In the genomic region with DNA sequence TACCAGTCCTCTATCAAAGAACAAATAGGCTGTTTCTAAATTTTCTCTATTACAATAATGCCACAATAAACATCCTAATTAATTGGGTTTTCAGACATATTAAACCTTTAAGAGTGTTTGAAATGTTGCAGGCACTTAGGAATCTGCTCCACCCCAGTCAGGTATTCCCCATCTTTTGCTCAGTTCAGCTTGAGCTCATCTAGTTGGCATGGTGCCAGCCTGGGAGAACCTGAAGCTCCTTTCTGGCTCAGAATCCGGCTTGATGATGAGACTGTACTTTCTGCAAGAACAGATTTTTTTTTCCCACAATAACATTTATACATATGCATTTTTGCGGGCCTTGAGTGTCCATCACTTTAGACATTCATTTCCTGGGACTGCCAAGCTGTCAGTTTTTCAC, we compare ENCODE assay signal across 18 cellular contexts. TPM values are rescaled to one million over a fixed set of nuclear protein-coding genes. Genes with fewer than 3 reads are reported as not detected.
DNase-seq lines count a peak whose midpoint lies in the region; ATAC-seq, FAIRE-seq and TF ChIP-seq lines count a peak whose summit lies in the region.
"Had no signal": no experiment of that assay in that cellular context is flagged by ENCODE, and none has a peak within 500 bp of the region (broad histone marks: within the 10 kb centered on the region; RNA-seq: fewer than 3 reads in every experiment).

No MANE protein-coding gene starts in this region.

- no peak for FAIRE-seq in bronchial epithelial cell (lab: Jason Lieb, UNC)

- peaks cover 3% of the 10 kb centered on the region for H3K36me3 Mint-ChIP-seq in MCF 10A (ENCODE audit: insufficient read depth, unreplicated experiment)
- H3K36me3 Mint-ChIP-seq in type B pancreatic cell = no peaks in the 10 kb centered on the region
- H3K36me3 Mint-ChIP-seq: WTC11 had no signal

- H3K4me1 Mint-ChIP-seq in MCF 10A (ENCODE audit: insufficient read depth, unreplicated experiment) (peaks cover 14% of the 10 kb centered on the region), type B pancreatic cell (ENCODE audit: unreplicated experiment) (peaks cover 13% of the 10 kb centered on the region)
- H3K4me1 Mint-ChIP-seq: WTC11 had no signal

- H3K27me3 Mint-ChIP-seq in MCF 10A (ENCODE audit: insufficient read depth, unreplicated experiment) (no peaks in the 10 kb centered on the region), type B pancreatic cell (no peaks in the 10 kb centered on the region)
- H3K27me3 Mint-ChIP-seq: activated naive CD8-positive, alpha-beta T cell treated with anti-CD3 and anti-CD28 coated beads, Interleukin-2, amount 50 U/mL, for 24 hours had no signal

- DNase-seq in MCF 10A (ENCODE audit: unreplicated experiment) (peak; percentile 66), breast epithelium (ENCODE audit: low spot score in 2 of 2) (no peak), NCI-H2171 treated with DMSO at 0.1 percent for 48 hours (lab: John Stamatoyannopoulos, UW) (peak; percentile 41), bronchial epithelial cell (ENCODE audit: low read depth) (peak; percentile 84), type B pancreatic cell (ENCODE audit: extremely low spot score, unreplicated experiment) (no peak)
- DNase-seq: activated naive CD8-positive, alpha-beta T cell treated with anti-CD3 and anti-CD28 coated beads, Interleukin-2, amount 50 U/mL, for 24 hours; left ventricle myocardium superior; NCI-H1930; SIG-M5; T-helper 2 cell had no signal

- POLR2A ChIA-PET in MCF 10A (lab: Yijun Ruan, JAX) = interaction anchor here (0.7 to 10.5 kb wide), 6 partner anchors 8 to 284 kb away, joined by 3 to 199 read pairs (median 4); partner anchors contain the start of genes ACAA1, MYD88 and OXSR1

- H3K9me3 Mint-ChIP-seq in MCF 10A (ENCODE audit: unreplicated experiment) (no peaks in the 10 kb centered on the region), type B pancreatic cell (no peaks in the 10 kb centered on the region)
- H3K9me3 Mint-ChIP-seq: activated naive CD8-positive, alpha-beta T cell treated with anti-CD3 and anti-CD28 coated beads, Interleukin-2, amount 50 U/mL, for 24 hours; activated T-helper 1 cell treated with anti-CD3 and anti-CD28 coated beads, Interleukin-12 subunit alpha, Interleukin-12 subunit beta, Interleukin-2, Interleukin-4 antibody, amounts not matched to agents 30 ng/mL and 10 ng/mL and 1 ng/mL, durations not matched to agents 14 hours and 24 hours and 36 hours; WTC11 had no signal

- TF ChIP-seq CTCF in MCF 10A (IDR thresholded peaks at IDR 0.05; ENCODE audit: unreplicated experiment) (no peak), breast epithelium (IDR thresholded peaks at IDR 0.05) (no peak), bronchial epithelial cell (IDR thresholded peaks at IDR 0.05; ENCODE audit: insufficient read depth, low read length, severe bottlenecking) (no peak), type B pancreatic cell (conservative IDR thresholded peaks at IDR 0.05) (no peak)

- CTCF ChIA-PET in MCF 10A (lab: Yijun Ruan, JAX) = interaction anchor here (0.6 to 1.7 kb wide), 8 partner anchors 13 to 1006 kb away, joined by 3 to 5 read pairs (median 3); partner anchors contain the start of gene ACAA1

- ATAC-seq in HG03469 (IDR thresholded peaks at IDR 0.05; ENCODE audit: unreplicated experiment) (no peak), HG02623 (IDR thresholded peaks at IDR 0.05; ENCODE audit: unreplicated experiment) (no peak), GM18520 (IDR thresholded peaks at IDR 0.05; ENCODE audit: unreplicated experiment) (no peak)
- ATAC-seq: activated naive CD8-positive, alpha-beta T cell treated with anti-CD3 and anti-CD28 coated beads, Interleukin-2, amount 50 U/mL, for 24 hours; gastroesophageal sphincter; left ventricle myocardium superior; WTC11 had no signal

- H3K4me3 ChIP-seq in breast epithelium (no peak overlapping the region), bronchial epithelial cell (ENCODE audit: low read depth, low read length) (no peak overlapping the region)
- H3K4me3 ChIP-seq: cardiac muscle cell, gastroesophageal sphincter, suprapubic skin had no signal

- TF ChIP-seq POLR2A in breast epithelium (IDR thresholded peaks at IDR 0.05) = no peak

- H3K4me1 ChIP-seq in breast epithelium = no peaks in the 10 kb centered on the region
- H3K4me1 ChIP-seq: gastroesophageal sphincter had no signal

- H3K9me3 ChIP-seq in breast epithelium = no peaks in the 10 kb centered on the region
- H3K9me3 ChIP-seq: gastroesophageal sphincter, suprapubic skin had no signal

- H3K4me3 Mint-ChIP-seq in MCF 10A (ENCODE audit: unreplicated experiment) (no peak overlapping the region), type B pancreatic cell (no peak overlapping the region)
- H3K4me3 Mint-ChIP-seq: activated naive CD8-positive, alpha-beta T cell treated with anti-CD3 and anti-CD28 coated beads, Interleukin-2, amount 50 U/mL, for 24 hours; activated T-helper 1 cell treated with anti-CD3 and anti-CD28 coated beads, Interleukin-12 subunit alpha, Interleukin-12 subunit beta, Interleukin-2, Interleukin-4 antibody, amounts not matched to agents 30 ng/mL and 10 ng/mL and 1 ng/mL, durations not matched to agents 14 hours and 24 hours and 36 hours; WTC11 had no signal

- no peak overlapping the region for H3K27ac ChIP-seq in breast epithelium
- H3K27ac ChIP-seq: cardiac muscle cell, gastroesophageal sphincter, suprapubic skin had no signal

- BruUV-seq in MCF 10A (replicated peaks; lab: Mats Ljungman, UMichigan) = no TSS peak

- H3K36me3 ChIP-seq in breast epithelium (no peaks in the 10 kb centered on the region), bronchial epithelial cell (ENCODE audit: control insufficient read depth, insufficient read depth, low read length) (no peaks in the 10 kb centered on the region)
- H3K36me3 ChIP-seq: cardiac muscle cell, gastroesophageal sphincter, suprapubic skin had no signal

- H3K27ac Mint-ChIP-seq in MCF 10A (ENCODE audit: low read depth, unreplicated experiment) = no peak overlapping the region
- H3K27ac Mint-ChIP-seq in type B pancreatic cell = peak overlapping the region; percentile 99
- H3K27ac Mint-ChIP-seq: activated naive CD8-positive, alpha-beta T cell treated with anti-CD3 and anti-CD28 coated beads, Interleukin-2, amount 50 U/mL, for 24 hours; activated T-helper 1 cell treated with anti-CD3 and anti-CD28 coated beads, Interleukin-12 subunit alpha, Interleukin-12 subunit beta, Interleukin-2, Interleukin-4 antibody, amounts not matched to agents 30 ng/mL and 10 ng/mL and 1 ng/mL, durations not matched to agents 14 hours and 24 hours and 36 hours; WTC11 had no signal

- no peaks in the 10 kb centered on the region for H3K27me3 ChIP-seq in breast epithelium
- H3K27me3 ChIP-seq in bronchial epithelial cell (ENCODE audit: control insufficient read depth, insufficient read depth, low read length) = no peaks in the 10 kb centered on the region
- H3K27me3 ChIP-seq: cardiac muscle cell, gastroesophageal sphincter, suprapubic skin had no signal

- intact Hi-C loops in MCF 10A (cut with micrococcal nuclease) (no loop called here), breast epithelium (cut with DNase I; ENCODE audit: low total_unique reads) (no loop called here)

RNA-seq across cellular contexts. Expression of gene OXSR1, which starts 7.8 kb away (rescaled TPM):
- 71.7 and 75.5 TPM in 2 replicates for total RNA-seq in MCF 10A (2022)
- total RNA-seq in breast epithelium = 10 to 100 TPM; 29.0 to 41.6 (median 33.1) TPM
- 95.3 and 121 TPM in 2 replicates for total RNA-seq in bronchial epithelial cell
- total RNA-seq in type B pancreatic cell (ENCODE audit: low replicate concordance) = 41.1 and 51.1 TPM in 2 replicates

RNA-seq across cellular contexts. Expression of gene MYD88, which starts 19.1 kb away (rescaled TPM):
- 19.7 and 21.2 TPM in 2 replicates for total RNA-seq in MCF 10A (2022)
- 10 to 100 TPM; 33.4 to 36.0 (median 35.3) TPM for total RNA-seq in breast epithelium
- total RNA-seq in bronchial epithelial cell = 14.7 and 21.5 TPM in 2 replicates
- 31.1 and 55.6 TPM in 2 replicates for total RNA-seq in type B pancreatic cell (ENCODE audit: low replicate concordance)

RNA-seq across cellular contexts. Expression of gene ACAA1, which starts 20.6 kb away (rescaled TPM):
- 36.6 and 46.7 TPM in 2 replicates for total RNA-seq in MCF 10A (2022)
- 10 to 100 TPM; 69.2 to 87.5 (median 83.9) TPM for total RNA-seq in breast epithelium
- total RNA-seq in bronchial epithelial cell = 54.2 and 82.2 TPM in 2 replicates
- 81.2 and 118 TPM in 2 replicates for total RNA-seq in type B pancreatic cell (ENCODE audit: low replicate concordance)

Comparison
In these comparisons a context has a peak if more than half of its experiments do, and no peak if none do; other contexts are left out.
1. DNase-seq: peak in MCF 10A (single experiment), NCI-H2171 treated with DMSO at 0.1 percent for 48 hours (single experiment) and bronchial epithelial cell (single experiment); none in breast epithelium (0 of 2) and type B pancreatic cell (single experiment).